ENCODE assay signal across 8 cellular contexts in the genomic region with DNA sequence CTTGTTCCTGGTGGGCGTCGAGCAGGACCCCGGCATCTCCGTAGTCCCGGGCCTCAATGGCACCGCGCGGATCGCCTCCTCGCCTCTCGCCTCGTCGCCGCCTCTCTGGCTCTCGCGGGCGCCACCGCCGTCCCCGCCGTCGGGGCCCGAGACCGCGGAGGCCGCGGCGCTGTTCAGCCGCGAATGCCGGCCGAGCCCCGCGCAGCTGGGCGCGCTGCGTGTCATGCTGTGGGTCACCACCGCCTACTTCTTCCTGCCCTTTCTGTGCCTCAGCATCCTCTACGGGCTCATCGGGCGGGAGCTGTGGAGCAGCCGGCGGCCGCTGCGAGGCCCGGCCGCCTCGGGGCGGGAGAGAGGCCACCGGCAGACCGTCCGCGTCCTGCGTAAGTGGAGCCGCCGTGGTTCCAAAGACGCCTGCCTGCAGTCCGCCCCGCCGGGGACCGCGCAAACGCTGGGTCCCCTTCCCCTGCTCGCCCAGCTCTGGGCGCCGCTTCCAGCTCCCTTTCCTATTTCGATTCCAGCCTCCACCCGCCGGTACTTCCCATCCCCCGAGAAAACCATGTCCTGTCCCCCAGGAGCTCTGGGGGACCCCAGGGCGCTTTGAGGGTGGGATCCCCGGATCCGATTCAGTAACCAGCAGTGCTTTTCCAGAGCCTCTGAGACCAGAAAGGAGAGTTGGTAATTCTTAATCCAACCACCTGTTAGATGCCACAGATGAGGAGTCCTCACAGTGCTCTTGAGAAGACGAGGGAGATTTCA. TPM values are rescaled to one million over a fixed set of nuclear protein-coding genes. Genes with fewer than 3 reads are reported as not detected.
DNase-seq lines count a peak whose midpoint lies in the region; ATAC-seq and TF ChIP-seq lines count a peak whose summit lies in the region.

No MANE protein-coding gene starts in this region.

- H3K36me3 Mint-ChIP-seq in Caco-2 (ENCODE audit: insufficient read depth, unreplicated experiment) (no peaks in the 10 kb centered on the region), HFFc6 (ENCODE audit: low read depth) (peaks cover 13% of the 10 kb centered on the region)

- H3K36me3 ChIP-seq in Caco-2 (ENCODE audit: control insufficient read depth, insufficient read depth, low read length) (no peaks in the 10 kb centered on the region), SJSA1 (no peaks in the 10 kb centered on the region), trophoblast cell (ENCODE audit: control insufficient read depth in 1 of 2, insufficient read depth in 2 of 2, low read length in 2 of 2) (no peaks in the 10 kb centered on the region)

- H3K27ac ChIP-seq in SJSA1, result no peak overlapping the region
- H3K27ac ChIP-seq in trophoblast cell (ENCODE audit: low read depth, low read length), result no peak overlapping the region

- H3K4me3 Mint-ChIP-seq in Caco-2 (ENCODE audit: unreplicated experiment) (peak overlapping the region; percentile 74), HFFc6 (no peak overlapping the region)

- ATAC-seq in HG03139 (IDR thresholded peaks at IDR 0.05; ENCODE audit: unreplicated experiment), result no peak

- peak overlapping the region; percentile 23 for H2AFZ ChIP-seq in trophoblast cell (ENCODE audit: insufficient read depth, low read length, poor library complexity)

- no peak overlapping the region for H3K23ac ChIP-seq in trophoblast cell (ENCODE audit: low read length)

- H2BK5ac ChIP-seq in trophoblast cell (ENCODE audit: low read depth, low read length, poor library complexity), result no peak overlapping the region

- no peaks in the 10 kb centered on the region for H3K79me2 ChIP-seq in trophoblast cell (ENCODE audit: control insufficient read depth, insufficient read depth, low read length, poor library complexity)

- no peak for TF ChIP-seq POLR2A in erythroblast (IDR thresholded peaks at IDR 0.05; ENCODE audit: low read length)

- H3K27me3 ChIP-seq in Caco-2 (replicated peaks; ENCODE audit: control insufficient read depth, insufficient read depth, low read length), result no peaks in the 10 kb centered on the region
- H3K27me3 ChIP-seq in SJSA1 (replicated peaks), result peaks cover 37% of the 10 kb centered on the region
- H3K27me3 ChIP-seq in trophoblast cell (ENCODE audit: insufficient read depth, low read length), result peaks cover 62% of the 10 kb centered on the region

- H3K27me3 Mint-ChIP-seq in Caco-2 (ENCODE audit: insufficient read depth, unreplicated experiment), result peaks cover 14% of the 10 kb centered on the region
- peaks cover 66% of the 10 kb centered on the region for H3K27me3 Mint-ChIP-seq in HFFc6 (ENCODE audit: insufficient read depth)

- no peak overlapping the region for H2AK5ac ChIP-seq in trophoblast cell (ENCODE audit: low read length)

- peak overlapping the region; percentile 54 for H3K4me2 ChIP-seq in trophoblast cell (ENCODE audit: low read length)

- no CpG with 5 or more reads among the region's 74 CpGs for WGBS in trophoblast cell (ENCODE audit: extremely low coverage, insufficient coverage, insufficient read length)

- H3K4me1 Mint-ChIP-seq in Caco-2 (ENCODE audit: low read depth, unreplicated experiment) (peaks cover 19% of the 10 kb centered on the region), HFFc6 (ENCODE audit: low read depth) (peaks cover 24% of the 10 kb centered on the region)

- no peak overlapping the region for H3K18ac ChIP-seq in trophoblast cell (ENCODE audit: low read length)

- H3K9ac ChIP-seq in trophoblast cell (ENCODE audit: low read length), result no peak overlapping the region

- TF ChIP-seq CTCF in Caco-2 (IDR thresholded peaks at IDR 0.05; ENCODE audit: insufficient read depth in 1 of 2, low read depth in 1 of 2, low read length in 1 of 2, severe bottlenecking in 1 of 2, unreplicated experiment in 1 of 2) (no peak), HFFc6 (IDR thresholded peaks at IDR 0.05) (no peak)

- no peaks in the 10 kb centered on the region for H3K9me3 ChIP-seq in Caco-2
- peaks cover 6% of the 10 kb centered on the region for H3K9me3 ChIP-seq in SJSA1 (replicated peaks)
- H3K9me3 ChIP-seq in trophoblast cell (ENCODE audit: insufficient read depth, low read depth, low read length), result peaks cover 9% of the 10 kb centered on the region

- no peak overlapping the region for H2BK120ac ChIP-seq in trophoblast cell (ENCODE audit: insufficient read depth, low read length, poor library complexity)

- CTCF ChIA-PET in Caco-2 (lab: Charles Lee), result no interaction called here

- H3K4me1 ChIP-seq in Caco-2 (0 out of 2 replicates have a peak, but pooled peaks cover 3% of the 10 kb centered on the region), SJSA1 (replicated peaks) (peaks cover 13% of the 10 kb centered on the region), trophoblast cell (ENCODE audit: control insufficient read depth in 1 of 2, insufficient read depth in 2 of 2, low read length in 2 of 2) (peaks cover 4 to 13% of the 10 kb centered on the region in 2 experiments)

- H3K79me1 ChIP-seq in trophoblast cell (ENCODE audit: low read length), result no peaks in the 10 kb centered on the region

- H3K4ac ChIP-seq in trophoblast cell (ENCODE audit: low read depth, low read length), result no peak overlapping the region

- BruUV-seq in Caco-2 (replicated peaks; lab: Mats Ljungman, UMichigan), result no TSS peak

- H2BK12ac ChIP-seq in trophoblast cell (ENCODE audit: low read length), result no peak overlapping the region

- H3K27ac Mint-ChIP-seq in Caco-2 (ENCODE audit: unreplicated experiment) (no peak overlapping the region), HFFc6 (no peak overlapping the region)

- H3K9me3 Mint-ChIP-seq in Caco-2 (ENCODE audit: unreplicated experiment) (no peaks in the 10 kb centered on the region), HFFc6 (peaks cover 12% of the 10 kb centered on the region; the same call in 1 of the 2 replicates)

- H3K4me3 ChIP-seq in Caco-2 (ENCODE audit: low read depth, low read length) (no peak overlapping the region), SJSA1 (peak overlapping the region; percentile 55), trophoblast cell (ENCODE audit: low read depth, low read length) (no peak overlapping the region)

- DNase-seq in Caco-2 (no peak), SJSA1 (ENCODE audit: low read depth in 1 of 2, low spot score in 2 of 2) (no peak), erythroblast (lab: John Stamatoyannopoulos, UW) (peak; percentile 21 to 37), trophoblast cell (peak in 1 of 2 donors; percentile 29), HFFc6 (no peak), dedifferentiated amniotic fluid mesenchymal stem cell (ENCODE audit: extremely low spot score) (no peak), NCI-H1105 treated with DMSO at 0.1 percent for 48 hours (lab: John Stamatoyannopoulos, UW) (no peak)

- POLR2A ChIA-PET in Caco-2 (lab: Charles Lee), result no interaction called here

- no peak overlapping the region for H3K14ac ChIP-seq in trophoblast cell (ENCODE audit: low read length)

- no peak overlapping the region for H4K91ac ChIP-seq in trophoblast cell (ENCODE audit: low read depth, low read length)

- no peak overlapping the region for H4K12ac ChIP-seq in trophoblast cell (ENCODE audit: low read depth, low read length)

- no peak overlapping the region for H4K8ac ChIP-seq in trophoblast cell (ENCODE audit: low read depth, low read length)

- intact Hi-C loops in Caco-2 (cut with micrococcal nuclease; ENCODE audit: unreplicated experiment), result loop anchor here (10.0 kb wide), 1 partner anchor 64 kb away; no protein-coding TSS in a partner anchor

RNA-seq across cellular contexts. Expression of gene MLNR, which starts 0.9 kb away (rescaled TPM):
- total RNA-seq in Caco-2 (2022), result 0.44 TPM in 1 of 2 replicates, not detected in the other
- total RNA-seq in SJSA1 (2014; rRNA removed; shearing (Covaris generic)), result not detected in 2 replicates
- 0.04 TPM in 1 of 2 replicates, not detected in the other for polyA plus RNA-seq in trophoblast cell (2013)
- total RNA-seq in HFFc6 (2021; fragmentation: NEBNext Ultra II Directional; extraction: Animal tissue kit (Norgen Biotek cat#: 25700)), result not detected

RNA-seq across cellular contexts. Expression of gene CDADC1, which starts 26.7 kb away (rescaled TPM):
- total RNA-seq in Caco-2 (2022), result 14.4 and 15.9 TPM in 2 replicates
- total RNA-seq in SJSA1 (2014; rRNA removed; shearing (Covaris generic)), result 4.6 and 9.2 TPM in 2 replicates
- polyA plus RNA-seq in trophoblast cell (2013), result 4.3 and 5.2 TPM in 2 replicates
- 1 to 10 TPM; 5.3 to 8.7 (median 6.8) TPM for total RNA-seq in HFFc6 (2021; fragmentation: NEBNext Ultra II Directional; extraction: Animal tissue kit (Norgen Biotek cat#: 25700))

Comparison
In these comparisons a context has a peak if more than half of its experiments do, and no peak if none do; other contexts are left out.
1. DNase-seq: peak in erythroblast (2 of 2); none in Caco-2 (0 of 2), SJSA1 (0 of 2), HFFc6 (single experiment), dedifferentiated amniotic fluid mesenchymal stem cell (single experiment) and NCI-H1105 treated with DMSO at 0.1 percent for 48 hours (single experiment).